ENCODE assay signal across 8 cellular contexts in genomic region chr10:31133251-31133627, GRCh38.
A peak's percentile ranks its signal among the peaks of the same experiment; 100 is the strongest.
DNase-seq lines count a peak whose midpoint lies in the region; ATAC-seq lines count a peak whose summit lies in the region.

No MANE protein-coding gene starts in this region.

- CTCF ChIA-PET in activated CD8-positive, alpha-beta T cell treated with anti-CD3 and anti-CD28 coated beads, Interleukin-2, amount 10 ng/mL, durations not matched to agents 7 days and 5 days (lab: Charles Lee), result interaction anchor here (1.0 to 1.2 kb wide), 2 partner anchors 50 to 349 kb away, joined by 3 to 6 read pairs; no protein-coding TSS in a partner anchor

- H3K27ac Mint-ChIP-seq in T-helper 1 cell treated with Interleukin-12 subunit alpha and Interleukin-12 subunit beta and Interleukin-4 antibody, amounts not matched to agents 30 μg/mL and 1 μg/mL, for 36 hours, result peak overlapping the region; percentile 80
- H3K27ac Mint-ChIP-seq in activated CD8-positive, alpha-beta T cell treated with anti-CD3 and anti-CD28 coated beads, Interleukin-2, amount 10 ng/mL, durations not matched to agents 7 days and 5 days, result peak overlapping the region; percentile 55
- H3K27ac Mint-ChIP-seq in stimulated activated naive CD8-positive, alpha-beta T cell treated with anti-CD3 and anti-CD28 coated beads, Interleukin-15, amount 100 ng/mL, for 72 hours, result peak overlapping the region in 1 of 2 donors; percentile 37

- ATAC-seq in activated CD8-positive, alpha-beta T cell treated with anti-CD3 and anti-CD28 coated beads, Interleukin-2, amount 10 ng/mL, durations not matched to agents 7 days and 5 days, result no peak
- ATAC-seq in stimulated activated naive CD8-positive, alpha-beta T cell treated with anti-CD3 and anti-CD28 coated beads, Interleukin-15, amount 100 ng/mL, for 72 hours, result no peak
- no peak for ATAC-seq in GM21526 (IDR thresholded peaks at IDR 0.05; ENCODE audit: low FRiP score, unreplicated experiment)

- H3K4me1 Mint-ChIP-seq in T-helper 1 cell treated with Interleukin-12 subunit alpha and Interleukin-12 subunit beta and Interleukin-4 antibody, amounts not matched to agents 30 μg/mL and 1 μg/mL, for 36 hours (ENCODE audit: low read depth), result peaks cover 46% of the 10 kb centered on the region
- peaks cover 45% of the 10 kb centered on the region for H3K4me1 Mint-ChIP-seq in activated CD8-positive, alpha-beta T cell treated with anti-CD3 and anti-CD28 coated beads, Interleukin-2, amount 10 ng/mL, durations not matched to agents 7 days and 5 days (ENCODE audit: low read depth)
- H3K4me1 Mint-ChIP-seq in stimulated activated naive CD8-positive, alpha-beta T cell treated with anti-CD3 and anti-CD28 coated beads, Interleukin-15, amount 100 ng/mL, for 72 hours, result peaks cover 53% of the 10 kb centered on the region

- peak overlapping the region; percentile 29 for H3K4me3 Mint-ChIP-seq in T-helper 1 cell treated with Interleukin-12 subunit alpha and Interleukin-12 subunit beta and Interleukin-4 antibody, amounts not matched to agents 30 μg/mL and 1 μg/mL, for 36 hours
- peak overlapping the region; percentile 63 for H3K4me3 Mint-ChIP-seq in activated CD8-positive, alpha-beta T cell treated with anti-CD3 and anti-CD28 coated beads, Interleukin-2, amount 10 ng/mL, durations not matched to agents 7 days and 5 days
- H3K4me3 Mint-ChIP-seq in stimulated activated naive CD8-positive, alpha-beta T cell treated with anti-CD3 and anti-CD28 coated beads, Interleukin-15, amount 100 ng/mL, for 72 hours, result peak overlapping the region; percentile 51 to 86

- H3K27ac ChIP-seq in layer of hippocampus (ENCODE audit: low read depth, low read length), result peak overlapping the region; percentile 40

- H3K27me3 Mint-ChIP-seq in T-helper 1 cell treated with Interleukin-12 subunit alpha and Interleukin-12 subunit beta and Interleukin-4 antibody, amounts not matched to agents 30 μg/mL and 1 μg/mL, for 36 hours (ENCODE audit: low read depth), result no peaks in the 10 kb centered on the region
- H3K27me3 Mint-ChIP-seq in activated CD8-positive, alpha-beta T cell treated with anti-CD3 and anti-CD28 coated beads, Interleukin-2, amount 10 ng/mL, durations not matched to agents 7 days and 5 days (ENCODE audit: low read depth), result no peaks in the 10 kb centered on the region
- no peaks in the 10 kb centered on the region for H3K27me3 Mint-ChIP-seq in stimulated activated naive CD8-positive, alpha-beta T cell treated with anti-CD3 and anti-CD28 coated beads, Interleukin-15, amount 100 ng/mL, for 72 hours

- POLR2A ChIA-PET in activated CD8-positive, alpha-beta T cell treated with anti-CD3 and anti-CD28 coated beads, Interleukin-2, amount 10 ng/mL, durations not matched to agents 7 days and 5 days (lab: Charles Lee), result interaction anchor here (0.9 to 1.9 kb wide), 3 partner anchors 101 to 425 kb away, joined by 3 to 6 read pairs (median 3); partner anchors contain the start of gene ZNF438

- H3K36me3 Mint-ChIP-seq in T-helper 1 cell treated with Interleukin-12 subunit alpha and Interleukin-12 subunit beta and Interleukin-4 antibody, amounts not matched to agents 30 μg/mL and 1 μg/mL, for 36 hours (ENCODE audit: low read depth), result no peaks in the 10 kb centered on the region
- no peaks in the 10 kb centered on the region for H3K36me3 Mint-ChIP-seq in activated CD8-positive, alpha-beta T cell treated with anti-CD3 and anti-CD28 coated beads, Interleukin-2, amount 10 ng/mL, durations not matched to agents 7 days and 5 days (ENCODE audit: low read depth)

- no peak for DNase-seq in T-helper 1 cell
- no peak for DNase-seq in activated CD8-positive, alpha-beta T cell treated with anti-CD3 and anti-CD28 coated beads, Interleukin-2, amount 10 ng/mL, durations not matched to agents 7 days and 5 days
- DNase-seq in stimulated activated naive CD8-positive, alpha-beta T cell treated with anti-CD3 and anti-CD28 coated beads, Interleukin-15, amount 100 ng/mL, for 72 hours, result no peak
- no peak for DNase-seq in activated CD8-positive, alpha-beta memory T cell treated with anti-CD3 and anti-CD28 coated beads, Interleukin-2, amount 50 U/mL, for 4 hours
- DNase-seq in 8988T, result no peak

- H3K9me3 Mint-ChIP-seq in T-helper 1 cell treated with Interleukin-12 subunit alpha and Interleukin-12 subunit beta and Interleukin-4 antibody, amounts not matched to agents 30 μg/mL and 1 μg/mL, for 36 hours, result no peaks in the 10 kb centered on the region
- H3K9me3 Mint-ChIP-seq in activated CD8-positive, alpha-beta T cell treated with anti-CD3 and anti-CD28 coated beads, Interleukin-2, amount 10 ng/mL, durations not matched to agents 7 days and 5 days (ENCODE audit: insufficient read depth), result no peaks in the 10 kb centered on the region
- H3K9me3 Mint-ChIP-seq in stimulated activated naive CD8-positive, alpha-beta T cell treated with anti-CD3 and anti-CD28 coated beads, Interleukin-15, amount 100 ng/mL, for 72 hours, result no peaks in the 10 kb centered on the region

- no peaks in the 10 kb centered on the region for H3K27me3 ChIP-seq in layer of hippocampus (ENCODE audit: control insufficient read depth, insufficient read depth, low read length)
